In genomic region chr6:83867527-83868161, GRCh38 we compare ENCODE assay signal across 10 cellular contexts. TPM values are rescaled to one million over a fixed set of nuclear protein-coding genes. Genes with fewer than 3 reads are reported as not detected.
DNase-seq lines count a peak whose midpoint lies in the region; ATAC-seq and TF ChIP-seq lines count a peak whose summit lies in the region.
"Had no signal": no experiment of that assay in that cellular context is flagged by ENCODE, and none has a peak within 500 bp of the region (broad histone marks: within the 10 kb centered on the region; RNA-seq: fewer than 3 reads in every experiment).

No MANE protein-coding gene starts in this region.

- peaks cover 57% of the 10 kb centered on the region for H3K9me3 ChIP-seq in OCI-LY7 (ENCODE audit: low read length)
- H3K9me3 ChIP-seq: esophagus muscularis mucosa had no signal

- peak; percentile 49 for ATAC-seq in sciatic nerve
- ATAC-seq: CD8-positive, alpha-beta T cell had no signal

- H4K20me1 ChIP-seq in OCI-LY7 (ENCODE audit: insufficient read depth, low read length), result no peaks in the 10 kb centered on the region

- CTCF ChIA-PET in OCI-LY7 (lab: Charles Lee; ENCODE audit: unreplicated experiment), result no interaction called here

- H3K4me3 ChIP-seq in OCI-LY7 (ENCODE audit: low read depth, low read length, poor library complexity, severe bottlenecking), result no peak overlapping the region
- H3K4me3 ChIP-seq: esophagus muscularis mucosa had no signal

- POLR2A ChIA-PET in OCI-LY7 (lab: Charles Lee), result interaction anchor here (0.7 kb wide), 1 partner anchor 8 kb away, joined by 5 read pairs; the partner anchor contains the start of gene CYB5R4

- TF ChIP-seq CTCF in OCI-LY7 (conservative IDR thresholded peaks at IDR 0.05; ENCODE audit: low read length), result no peak

- intact Hi-C loops in OCI-LY7 (cut with micrococcal nuclease; ENCODE audit: unreplicated experiment), result loop anchor here (10.0 kb wide), 1 partner anchor 673 kb away; the partner anchor contains the start of genes PGM3 and RWDD2A
- intact Hi-C loops in sciatic nerve (cut with DNase I), result no loop called here

- no peak overlapping the region for H3K27ac ChIP-seq in OCI-LY7 (ENCODE audit: low read depth, low read length, poor library complexity, severe bottlenecking)
- H3K27ac ChIP-seq: esophagus muscularis mucosa had no signal

- H3K4me2 ChIP-seq in OCI-LY7 (ENCODE audit: low read length), result no peak overlapping the region

- H3K36me3 ChIP-seq in OCI-LY7 (ENCODE audit: insufficient read depth, low read length), result peaks cover 95% of the 10 kb centered on the region

- H3K4me1 ChIP-seq in OCI-LY7 (ENCODE audit: insufficient read depth, low read length, poor library complexity, severe bottlenecking), result peaks cover 8% of the 10 kb centered on the region

- DNase-seq in NCI-H82 (lab: John Stamatoyannopoulos, UW) (peak; percentile 20), NCI-H82 treated with DMSO at 0.1 percent for 48 hours (lab: John Stamatoyannopoulos, UW; ENCODE audit: unreplicated experiment) (no peak), OCI-LY7 (ENCODE audit: low spot score) (peak; percentile 91), fibroblast of peridontal ligament (ENCODE audit: extremely low read depth) (peak; percentile 97), sciatic nerve (ENCODE audit: low spot score) (no peak), OCI-M2 (lab: John Stamatoyannopoulos, UW; ENCODE audit: unreplicated experiment) (no peak), NCI-H1694 (lab: John Stamatoyannopoulos, UW) (no peak), activated gamma-delta T cell (lab: John Stamatoyannopoulos, UW) (no peak)

- no TSS peak for BruUV-seq in OCI-LY7 (replicated peaks; lab: Mats Ljungman, UMichigan)

- no peaks in the 10 kb centered on the region for H3K9me2 ChIP-seq in OCI-LY7 (ENCODE audit: insufficient read depth, low read length)

- no peak overlapping the region for H2AFZ ChIP-seq in OCI-LY7 (ENCODE audit: low read length)

- H3K79me2 ChIP-seq in OCI-LY7 (ENCODE audit: insufficient read depth, low read depth, low read length), result peaks cover 40% of the 10 kb centered on the region

RNA-seq across cellular contexts. Expression of gene CYB5R4, which starts 8.2 kb away (rescaled TPM):
- total RNA-seq in OCI-LY7 (2014; rRNA removed; shearing (Covaris generic)), result 15.7 and 16.2 TPM in 2 replicates
- total RNA-seq in OCI-LY7 (2022) (33.1 and 34.8 TPM in 2 replicates), sciatic nerve (18.1 TPM)

RNA-seq across cellular contexts. Expression of gene RIPPLY2, which starts 14.5 kb away (rescaled TPM):
- not detected in 2 replicates for total RNA-seq in OCI-LY7 (2014; rRNA removed; shearing (Covaris generic))
- not detected in 2 replicates for total RNA-seq in OCI-LY7 (2022)
- total RNA-seq in sciatic nerve, result 0.80 TPM
- total RNA-seq: CD8-positive, alpha-beta T cell; esophagus muscularis mucosa had no signal

Comparison
In these comparisons a context has a peak if more than half of its experiments do, and no peak if none do; other contexts are left out.
1. DNase-seq: peak in NCI-H82 (single experiment), OCI-LY7 (single experiment) and fibroblast of peridontal ligament (single experiment); none in NCI-H82 treated with DMSO at 0.1 percent for 48 hours (single experiment), sciatic nerve (single experiment), OCI-M2 (single experiment), NCI-H1694 (single experiment) and activated gamma-delta T cell (single experiment).